Comparison of ENCODE assay signal across 34 cellular contexts in genomic region chr1:119912963-119913362, GRCh38. TPM values are rescaled to one million over a fixed set of nuclear protein-coding genes. Genes with fewer than 3 reads are reported as not detected.
"Had no signal": no experiment of that assay in that cellular context is flagged by ENCODE, and none has a peak within 500 bp of the region (broad histone marks: within the 10 kb centered on the region; RNA-seq: fewer than 3 reads in every experiment).

No MANE protein-coding gene starts in this region.

- H3K4me3 Mint-ChIP-seq: mesothelial cell of epicardium; naive B cell; nephron; neural crest cell; stimulated activated naive B cell treated with anti-CD40 and anti-IgM and Interleukin-4, amounts not matched to agents 10 μg/mL and 1 μg/mL and 100 μg/mL, for 72 hours had no signal

- H3K4me1 Mint-ChIP-seq: mesothelial cell of epicardium, nephron, neural crest cell had no signal

- H3K9me3 Mint-ChIP-seq: mesothelial cell of epicardium; naive B cell; nephron; neural crest cell; stimulated activated naive B cell treated with anti-CD40 and anti-IgM and Interleukin-4, amounts not matched to agents 10 μg/mL and 1 μg/mL and 100 μg/mL, for 72 hours had no signal

- H3K4me1 ChIP-seq: left ventricle myocardium inferior, pancreas, prostate gland, stomach, testis, thyroid gland, transverse colon, upper lobe of left lung, vagina had no signal

- H2AFZ ChIP-seq: hepatocyte had no signal

- H3K9me3 ChIP-seq: left ventricle myocardium inferior, pancreas, prostate gland, stomach, testis, thyroid gland, transverse colon, upper lobe of left lung, vagina had no signal

- DNase-seq: islet precursor cell; left ventricle myocardium inferior; mesendoderm; naive B cell; nucleus accumbens; pancreas; posterior cingulate gyrus; retina; right cardiac atrium; stimulated activated CD4-positive, alpha-beta T cell treated with anti-CD3 and anti-CD28 coated beads, Interleukin-12 subunit alpha, Interleukin-12 subunit beta, amount 100 ng/mL, for 4 hours; stimulated activated CD4-positive, alpha-beta T cell treated with anti-CD3 and anti-CD28 coated beads, Interleukin-15, amount 100 ng/mL, for 24 hours; stimulated activated CD4-positive, alpha-beta T cell treated with anti-CD3 and anti-CD28 coated beads, Interleukin-2, amount 100 ng/mL, for 24 hours; stimulated activated CD4-positive, alpha-beta T cell treated with anti-CD3 and anti-CD28 coated beads, Interleukin-4, amount 100 ng/mL, for 1 hour; stimulated activated naive B cell treated with anti-CD40 and anti-IgM and Interleukin-4, amounts not matched to agents 10 μg/mL and 1 μg/mL and 100 μg/mL, for 72 hours; stimulated activated naive CD8-positive, alpha-beta T cell treated with anti-CD3 and anti-CD28 coated beads, Interleukin-15, Interleukin-2, amounts not matched to agents 100 U/mL and 50 U/mL, for 24 hours; stomach; testis; thyroid gland; transverse colon; upper lobe of left lung had no signal

- H3K27me3 ChIP-seq: hepatocyte, pancreas, stomach, testis, thyroid gland, transverse colon, upper lobe of left lung, vagina had no signal

- ATAC-seq: right cardiac atrium; sciatic nerve; stimulated activated naive B cell treated with anti-CD40 and anti-IgM and Interleukin-4, amounts not matched to agents 10 μg/mL and 1 μg/mL and 100 μg/mL, for 72 hours; stimulated activated naive CD8-positive, alpha-beta T cell treated with anti-CD3 and anti-CD28 coated beads, Interleukin-15, Interleukin-2, amounts not matched to agents 100 U/mL and 50 U/mL, for 24 hours had no signal

- H3K27me3 Mint-ChIP-seq: naive B cell; stimulated activated naive B cell treated with anti-CD40 and anti-IgM and Interleukin-4, amounts not matched to agents 10 μg/mL and 1 μg/mL and 100 μg/mL, for 72 hours had no signal

- H3K4me3 ChIP-seq: hepatocyte, left ventricle myocardium inferior, lung, pancreas, prostate gland, skin epidermis, stomach, testis, thyroid gland, transverse colon, upper lobe of left lung, vagina had no signal

- H3K27ac Mint-ChIP-seq: mesothelial cell of epicardium; stimulated activated naive B cell treated with anti-CD40 and anti-IgM and Interleukin-4, amounts not matched to agents 10 μg/mL and 1 μg/mL and 100 μg/mL, for 72 hours had no signal

- H3K27ac ChIP-seq: hepatocyte, left ventricle myocardium inferior, pancreas, prostate gland, skin epidermis, stomach, testis, thyroid gland, transverse colon, upper lobe of left lung, vagina had no signal

- H3K4me2 ChIP-seq: hepatocyte had no signal

RNA-seq across cellular contexts. Expression of gene ADAM30, which starts 16.6 kb away (rescaled TPM):
- total RNA-seq: hepatocyte, kidney epithelial cell, left ventricle myocardium inferior, lower leg skin, lung, mononuclear cell, neural crest cell, osteoblast, pancreas, right cardiac atrium, sciatic nerve, stomach, transverse colon, upper lobe of left lung, urinary bladder, vagina had no signal
- polyA plus RNA-seq: hepatocyte, lung, pancreas, right cardiac atrium, stomach, urinary bladder had no signal
